In genomic region chr6:11775791-11776409, GRCh38 we compare ENCODE assay signal across 30 cellular contexts. TPM values are rescaled to one million over a fixed set of nuclear protein-coding genes. Genes with fewer than 3 reads are reported as not detected.
"Had no signal": no experiment of that assay in that cellular context is flagged by ENCODE, and none has a peak within 500 bp of the region (broad histone marks: within the 10 kb centered on the region; RNA-seq: fewer than 3 reads in every experiment).

No MANE protein-coding gene starts in this region.

- DNase-seq: activated CD4-positive, alpha-beta T cell treated with anti-CD3 and anti-CD28 coated beads for 36 hours; activated CD4-positive, alpha-beta T cell treated with anti-CD3 and anti-CD28 coated beads, Interleukin-2, amount 10 ng/mL, durations not matched to agents 7 days and 5 days; activated CD4-positive, alpha-beta T cell treated with anti-CD3 and anti-CD28 coated beads, Interleukin-2, amount 50 U/mL, for 48 hours; activated CD8-positive, alpha-beta T cell treated with anti-CD3 and anti-CD28 coated beads, Interleukin-2, amount 10 ng/mL, durations not matched to agents 7 days and 5 days; activated gamma-delta T cell; activated naive CD4-positive, alpha-beta T cell treated with Interleukin-2 at 50 U/mL for 16 hours; activated naive CD8-positive, alpha-beta T cell treated with anti-CD3 and anti-CD28 coated beads, Interleukin-2, amount 10 ng/mL, durations not matched to agents 7 days and 5 days; activated T-cell treated with anti-CD3 and anti-CD28 coated beads, Interleukin-2, amount 50 U/mL, for 24 hours; amygdala; NCI-H1105; NCI-H1417 treated with DMSO at 0.1 percent for 48 hours; NCI-H187 treated with DMSO at 0.1 percent for 48 hours; NCI-H2081; NCI-H226; NCI-H446 treated with DMSO at 0.1 percent for 48 hours; NCI-H524; RPMI8226; SHP77 treated with DMSO at 0.1 percent for 48 hours; SK-N-SH had no signal

- H3K4me2 ChIP-seq: SK-N-SH had no signal

- H3K36me3 Mint-ChIP-seq: activated naive CD4-positive, alpha-beta T cell treated with anti-CD3 and anti-CD28 coated beads, Interleukin-2, amount 50 U/mL, for 24 hours; activated naive CD8-positive, alpha-beta T cell treated with anti-CD3 and anti-CD28 coated beads, Interleukin-2, amount 10 ng/mL, durations not matched to agents 7 days and 5 days; WTC11 had no signal

- H3K9me3 ChIP-seq: ascending aorta, SJSA1, SK-N-SH had no signal

- H3K9me3 Mint-ChIP-seq: activated CD4-positive, alpha-beta T cell treated with anti-CD3 and anti-CD28 coated beads, Interleukin-2, amount 10 ng/mL, durations not matched to agents 7 days and 5 days; activated naive CD4-positive, alpha-beta T cell treated with anti-CD3 and anti-CD28 coated beads, Interleukin-2, amount 50 U/mL, for 24 hours; activated naive CD8-positive, alpha-beta T cell treated with anti-CD3 and anti-CD28 coated beads, Interleukin-2, amount 10 ng/mL, durations not matched to agents 7 days and 5 days; activated T-cell treated with anti-CD3 and anti-CD28 coated beads, Interleukin-2, amount 50 U/mL, for 24 hours; activated T-helper 2 cell treated with anti-CD3 and anti-CD28 coated beads, Interferon-gamma antibody, Interleukin-2, Interleukin-4, amounts not matched to agents 10 μg/mL and 5 μg/mL and 100 μg/mL, durations not matched to agents 14 hours and 24 hours and 36 hours; T-helper 1 cell treated with Interleukin-12 subunit alpha and Interleukin-12 subunit beta and Interleukin-4 antibody, amounts not matched to agents 30 μg/mL and 1 μg/mL, for 36 hours; T-helper 2 cell treated with Interferon-gamma antibody and Interleukin-4, amounts not matched to agents 5 μg/mL and 100 μg/mL, for 36 hours; WTC11 had no signal

- H3K27me3 Mint-ChIP-seq: activated CD4-positive, alpha-beta T cell treated with anti-CD3 and anti-CD28 coated beads for 36 hours; activated CD4-positive, alpha-beta T cell treated with anti-CD3 and anti-CD28 coated beads, Interleukin-2, amount 10 ng/mL, durations not matched to agents 7 days and 5 days; activated naive CD4-positive, alpha-beta T cell treated with anti-CD3 and anti-CD28 coated beads, Interleukin-2, amount 50 U/mL, for 24 hours; activated naive CD8-positive, alpha-beta T cell treated with anti-CD3 and anti-CD28 coated beads, Interleukin-2, amount 10 ng/mL, durations not matched to agents 7 days and 5 days; activated T-cell treated with anti-CD3 and anti-CD28 coated beads, Interleukin-2, amount 50 U/mL, for 24 hours had no signal

- H3K27me3 ChIP-seq: ascending aorta, SJSA1 had no signal

- H3K4me1 Mint-ChIP-seq: activated CD4-positive, alpha-beta T cell treated with anti-CD3 and anti-CD28 coated beads, Interleukin-2, amount 10 ng/mL, durations not matched to agents 7 days and 5 days; activated naive CD8-positive, alpha-beta T cell treated with anti-CD3 and anti-CD28 coated beads, Interleukin-2, amount 10 ng/mL, durations not matched to agents 7 days and 5 days had no signal

- H3K36me3 ChIP-seq: ascending aorta, SJSA1 had no signal

- FAIRE-seq: TTC549 had no signal

- H3K4me3 ChIP-seq: ascending aorta, SJSA1 had no signal

- H3K27ac ChIP-seq: ascending aorta, SJSA1 had no signal

- H3K4me3 Mint-ChIP-seq: activated CD4-positive, alpha-beta T cell treated with anti-CD3 and anti-CD28 coated beads for 36 hours; activated CD4-positive, alpha-beta T cell treated with anti-CD3 and anti-CD28 coated beads, Interleukin-2, amount 10 ng/mL, durations not matched to agents 7 days and 5 days; activated CD8-positive, alpha-beta T cell treated with anti-CD3 and anti-CD28 coated beads, Interleukin-2, amount 10 ng/mL, durations not matched to agents 7 days and 5 days; activated naive CD4-positive, alpha-beta T cell treated with anti-CD3 and anti-CD28 coated beads, Interleukin-2, amount 50 U/mL, for 24 hours; activated naive CD8-positive, alpha-beta T cell treated with anti-CD3 and anti-CD28 coated beads, Interleukin-2, amount 10 ng/mL, durations not matched to agents 7 days and 5 days; activated T-cell treated with anti-CD3 and anti-CD28 coated beads, Interleukin-2, amount 50 U/mL, for 24 hours; T-helper 1 cell treated with Interleukin-12 subunit alpha and Interleukin-12 subunit beta and Interleukin-4 antibody, amounts not matched to agents 30 μg/mL and 1 μg/mL, for 36 hours; T-helper 2 cell treated with Interferon-gamma antibody and Interleukin-4, amounts not matched to agents 5 μg/mL and 100 μg/mL, for 36 hours; WTC11 had no signal

- ATAC-seq: activated CD4-positive, alpha-beta T cell treated with anti-CD3 and anti-CD28 coated beads for 36 hours; activated CD4-positive, CD25-positive, alpha-beta regulatory T cell treated with anti-CD3 and anti-CD28 coated beads, Interleukin-2, amount 50 U/mL, for 24 hours; activated CD8-positive, alpha-beta T cell treated with anti-CD3 and anti-CD28 coated beads, Interleukin-2, amount 10 ng/mL, durations not matched to agents 7 days and 5 days; Panc1; WTC11 had no signal

- H3K9ac ChIP-seq: SK-N-SH had no signal

- H3K27ac Mint-ChIP-seq: activated CD4-positive, alpha-beta T cell treated with anti-CD3 and anti-CD28 coated beads for 36 hours; activated CD4-positive, alpha-beta T cell treated with anti-CD3 and anti-CD28 coated beads, Interleukin-2, amount 10 ng/mL, durations not matched to agents 7 days and 5 days; activated CD8-positive, alpha-beta T cell treated with anti-CD3 and anti-CD28 coated beads, Interleukin-2, amount 10 ng/mL, durations not matched to agents 7 days and 5 days; activated naive CD4-positive, alpha-beta T cell treated with anti-CD3 and anti-CD28 coated beads, Interleukin-2, amount 50 U/mL, for 24 hours; activated naive CD8-positive, alpha-beta T cell treated with anti-CD3 and anti-CD28 coated beads, Interleukin-2, amount 10 ng/mL, durations not matched to agents 7 days and 5 days; activated T-cell treated with anti-CD3 and anti-CD28 coated beads, Interleukin-2, amount 50 U/mL, for 24 hours; activated T-helper 2 cell treated with anti-CD3 and anti-CD28 coated beads, Interferon-gamma antibody, Interleukin-2, Interleukin-4, amounts not matched to agents 10 μg/mL and 5 μg/mL and 100 μg/mL, durations not matched to agents 14 hours and 24 hours and 36 hours; T-helper 2 cell treated with Interferon-gamma antibody and Interleukin-4, amounts not matched to agents 5 μg/mL and 100 μg/mL, for 36 hours; WTC11 had no signal

RNA-seq across cellular contexts. Expression of gene ADTRP, which starts 2.7 kb away (rescaled TPM):
- total RNA-seq: ascending aorta, cardiac septum had no signal
